ENCODE assay signal across 2 cellular contexts in genomic region chr15:61835029-61835428, GRCh38.
TF ChIP-seq lines count a peak whose summit lies in the region.

No MANE protein-coding gene starts in this region.

TF ChIP-seq in HepG2, 621 proteins besides CTCF, POLR2A, EP300 and RAD21:
- TF ChIP-seq ZNF251 (CRISPR knock-in tag; IDR thresholded peaks at IDR 0.05), result no peak
- TF ChIP-seq RFXANK (CRISPR knock-in tag; IDR thresholded peaks at IDR 0.05), result no peak
- TF ChIP-seq PREB (CRISPR knock-in tag; IDR thresholded peaks at IDR 0.05), result no peak
- no peak for TF ChIP-seq RARA (CRISPR knock-in tag; IDR thresholded peaks at IDR 0.05)
- no peak for TF ChIP-seq ELF3 (CRISPR knock-in tag; IDR thresholded peaks at IDR 0.05)
- TF ChIP-seq HNRNPUL1 (IDR thresholded peaks at IDR 0.05; ENCODE audit: low read depth, low read length), result no peak
- no peak for TF ChIP-seq FOXP1 (IDR thresholded peaks at IDR 0.05)
- TF ChIP-seq FOXP1 (CRISPR knock-in tag; IDR thresholded peaks at IDR 0.05), result no peak
- TF ChIP-seq POLR2AphosphoS2 (IDR thresholded peaks at IDR 0.05; ENCODE audit: low read depth, low read length), result no peak
- TF ChIP-seq GATA4 (IDR thresholded peaks at IDR 0.05; ENCODE audit: borderline replicate concordance, low read depth), result no peak
- no peak for TF ChIP-seq SIX4 (CRISPR knock-in tag; IDR thresholded peaks at IDR 0.05)

TF ChIP-seq in WTC11, 78 proteins besides CTCF, POLR2A, EP300 and RAD21:
- TF ChIP-seq ZMAT4 (CRISPR knock-in tag; IDR thresholded peaks at IDR 0.05), result no peak
